Comparison of ENCODE assay signal across 24 cellular contexts in the genomic region with DNA sequence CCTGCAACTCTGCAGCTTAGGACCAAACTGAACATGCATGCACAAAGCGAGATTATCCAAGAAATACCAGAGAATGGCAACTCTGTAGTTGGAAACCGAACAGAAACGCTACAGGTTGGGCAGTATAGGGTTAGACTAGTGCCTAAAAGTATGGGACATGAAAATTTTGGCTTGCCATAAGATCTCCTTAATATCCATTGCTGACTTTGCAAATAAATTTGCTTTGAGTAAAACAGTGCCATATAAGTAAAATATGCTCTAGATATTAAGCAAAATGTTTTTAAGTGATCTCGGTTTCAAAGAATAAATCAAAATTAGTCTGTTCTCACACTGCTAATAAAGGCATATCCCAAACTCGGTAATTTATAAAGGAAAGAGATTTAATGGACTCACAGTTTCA.
"Had no signal": no experiment of that assay in that cellular context is flagged by ENCODE, and none has a peak within 500 bp of the region (broad histone marks: within the 10 kb centered on the region; RNA-seq: fewer than 3 reads in every experiment).

No MANE protein-coding gene starts in this region.

- H3K27me3 ChIP-seq: esophagus squamous epithelium, gastrocnemius medialis, heart right ventricle, left lung had no signal

- H3K4me3 ChIP-seq: esophagus squamous epithelium, gastrocnemius medialis, heart right ventricle, left lung, lower lobe of right lung, mucosa of descending colon had no signal

- FAIRE-seq: islet of Langerhans, keratinocyte had no signal

- H3K36me3 ChIP-seq: esophagus squamous epithelium, gastrocnemius medialis, heart right ventricle, left lung, lower lobe of right lung had no signal

- H3K27ac ChIP-seq: epithelial cell of prostate, esophagus squamous epithelium, gastrocnemius medialis, heart right ventricle, left lung, lower lobe of right lung had no signal

- ATAC-seq: effector memory CD8-positive, alpha-beta T cell; esophagus mucosa; gastrocnemius medialis; heart right ventricle; left cardiac atrium; left lung; left ventricle myocardium superior; lower lobe of right lung; mucosa of descending colon had no signal

- DNase-seq: cortex of kidney; effector CD8-positive, alpha-beta T cell; effector memory CD8-positive, alpha-beta T cell; endodermal cell; erythroblast; esophagus squamous epithelium; foreskin fibroblast; foreskin melanocyte; gastrocnemius medialis; glutamatergic neuron; head of caudate nucleus; heart right ventricle; hippocampal formation; left cardiac atrium; left lung; left ventricle myocardium superior; lower lobe of right lung; mesenchymal stem cell; mucosa of descending colon; naive B cell had no signal

- H3K9me3 ChIP-seq: gastrocnemius medialis, left lung, mucosa of descending colon had no signal

- H3K4me1 ChIP-seq: esophagus squamous epithelium, gastrocnemius medialis, heart right ventricle, left lung, lower lobe of right lung had no signal
